In the genomic region with DNA sequence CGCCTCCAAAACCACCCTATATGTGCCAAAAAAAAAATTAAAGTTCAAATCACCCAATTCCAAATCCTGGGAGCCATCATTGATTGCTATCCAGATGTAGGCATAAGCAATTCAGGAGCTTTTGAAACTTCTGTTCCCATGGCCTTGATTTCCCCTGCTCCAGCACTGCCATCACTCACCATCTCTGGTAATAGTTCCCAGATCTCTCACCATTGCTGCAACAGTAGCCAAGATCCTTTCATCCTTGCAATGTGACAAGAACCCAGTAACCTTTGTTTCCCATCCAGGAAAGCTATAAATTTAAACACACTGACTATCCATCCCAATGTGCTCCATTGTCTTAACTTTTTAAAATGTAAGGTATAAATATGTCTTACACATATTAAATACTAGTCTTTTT, we compare ENCODE assay signal across 24 cellular contexts.
"Had no signal": no experiment of that assay in that cellular context is flagged by ENCODE, and none has a peak within 500 bp of the region (broad histone marks: within the 10 kb centered on the region; RNA-seq: fewer than 3 reads in every experiment).

No MANE protein-coding gene starts in this region.

- H3K27me3 ChIP-seq: colonic mucosa, esophagus squamous epithelium, gastrocnemius medialis, left lung had no signal

- H3K9me3 ChIP-seq: colonic mucosa, esophagus squamous epithelium, gastrocnemius medialis, left lung, lower lobe of right lung, mucosa of descending colon had no signal

- DNase-seq: colonic mucosa; cortex of kidney; effector CD8-positive, alpha-beta T cell; effector memory CD8-positive, alpha-beta T cell; endodermal cell; erythroblast; esophagus squamous epithelium; foreskin fibroblast; foreskin melanocyte; gastrocnemius medialis; glutamatergic neuron; head of caudate nucleus; hippocampal formation; left cardiac atrium; lower lobe of right lung; mesenchymal stem cell; naive B cell had no signal

- ATAC-seq: effector memory CD8-positive, alpha-beta T cell; esophagus mucosa; gastrocnemius medialis; left lung; lower lobe of right lung; mucosa of descending colon had no signal

- H3K36me3 ChIP-seq: colonic mucosa, esophagus squamous epithelium, gastrocnemius medialis, left lung, lower lobe of right lung had no signal

- H3K27ac ChIP-seq: colonic mucosa, epithelial cell of prostate, esophagus squamous epithelium, gastrocnemius medialis, left lung, lower lobe of right lung had no signal

- H3K4me3 ChIP-seq: colonic mucosa, esophagus squamous epithelium, gastrocnemius medialis, left lung, lower lobe of right lung, mucosa of descending colon had no signal

- FAIRE-seq: endometrium, islet of Langerhans, keratinocyte had no signal

- H3K4me1 ChIP-seq: colonic mucosa, esophagus squamous epithelium, left lung, lower lobe of right lung had no signal
